ENCODE assay signal across 8 cellular contexts in genomic region chr2:213021971-213022899, GRCh38.
DNase-seq lines count a peak whose midpoint lies in the region; ATAC-seq and TF ChIP-seq lines count a peak whose summit lies in the region.

No MANE protein-coding gene starts in this region.

- DNase-seq in GM12864 (ENCODE audit: low read depth) (peak; percentile 79), GM20000 (ENCODE audit: low spot score) (peak; percentile 38), fibroblast of gingiva (ENCODE audit: low read depth) (peak; percentile 24), germinal center (ENCODE audit: low spot score) (no peak), SIG-M5 (lab: John Stamatoyannopoulos, UW) (no peak), HAP-1 (ENCODE audit: low spot score in 2 of 2) (no peak)
- DNase-seq in NK-92 treated with Interleukin-12 subunit alpha and Interleukin-12 subunit beta, amount 100 ng/mL, for 24 hours (lab: John Stamatoyannopoulos, UW), result no peak

- in situ Hi-C loops in HAP-1 (cut with MboI; ENCODE audit: low sequenced_read_pairs), result no loop called here

- H3K4me3 ChIP-seq in GM12864 (ENCODE audit: low read depth, low read length) (peak overlapping the region; percentile 66; the same call in 1 of the 2 replicates), HAP-1 (no peak overlapping the region)

- TF ChIP-seq CTCF in GM12864 (IDR thresholded peaks at IDR 0.05; ENCODE audit: low read depth, low read length, missing control alignments), result no peak
- TF ChIP-seq CTCF in GM20000 (IDR thresholded peaks at IDR 0.05; ENCODE audit: extremely low read depth, missing control alignments), result no peak

- H3K9me3 ChIP-seq in HAP-1, result no peaks in the 10 kb centered on the region

- H3K36me3 ChIP-seq in HAP-1 (replicated peaks), result no peaks in the 10 kb centered on the region

- no peaks in the 10 kb centered on the region for H3K4me1 ChIP-seq in HAP-1

- peak; percentile 82 for ATAC-seq in HG03457 (IDR thresholded peaks at IDR 0.05; ENCODE audit: unreplicated experiment)

- H3K27me3 ChIP-seq in HAP-1 (ENCODE audit: low read depth), result no peaks in the 10 kb centered on the region

Comparison
In these comparisons a context has a peak if more than half of its experiments do, and no peak if none do; other contexts are left out.
1. DNase-seq: peak in GM12864 (single experiment), GM20000 (single experiment) and fibroblast of gingiva (single experiment); none in germinal center (single experiment), SIG-M5 (single experiment), HAP-1 (0 of 2) and NK-92 treated with Interleukin-12 subunit alpha and Interleukin-12 subunit beta, amount 100 ng/mL, for 24 hours (single experiment).